ENCODE assay signal across 8 cellular contexts in the genomic region with DNA sequence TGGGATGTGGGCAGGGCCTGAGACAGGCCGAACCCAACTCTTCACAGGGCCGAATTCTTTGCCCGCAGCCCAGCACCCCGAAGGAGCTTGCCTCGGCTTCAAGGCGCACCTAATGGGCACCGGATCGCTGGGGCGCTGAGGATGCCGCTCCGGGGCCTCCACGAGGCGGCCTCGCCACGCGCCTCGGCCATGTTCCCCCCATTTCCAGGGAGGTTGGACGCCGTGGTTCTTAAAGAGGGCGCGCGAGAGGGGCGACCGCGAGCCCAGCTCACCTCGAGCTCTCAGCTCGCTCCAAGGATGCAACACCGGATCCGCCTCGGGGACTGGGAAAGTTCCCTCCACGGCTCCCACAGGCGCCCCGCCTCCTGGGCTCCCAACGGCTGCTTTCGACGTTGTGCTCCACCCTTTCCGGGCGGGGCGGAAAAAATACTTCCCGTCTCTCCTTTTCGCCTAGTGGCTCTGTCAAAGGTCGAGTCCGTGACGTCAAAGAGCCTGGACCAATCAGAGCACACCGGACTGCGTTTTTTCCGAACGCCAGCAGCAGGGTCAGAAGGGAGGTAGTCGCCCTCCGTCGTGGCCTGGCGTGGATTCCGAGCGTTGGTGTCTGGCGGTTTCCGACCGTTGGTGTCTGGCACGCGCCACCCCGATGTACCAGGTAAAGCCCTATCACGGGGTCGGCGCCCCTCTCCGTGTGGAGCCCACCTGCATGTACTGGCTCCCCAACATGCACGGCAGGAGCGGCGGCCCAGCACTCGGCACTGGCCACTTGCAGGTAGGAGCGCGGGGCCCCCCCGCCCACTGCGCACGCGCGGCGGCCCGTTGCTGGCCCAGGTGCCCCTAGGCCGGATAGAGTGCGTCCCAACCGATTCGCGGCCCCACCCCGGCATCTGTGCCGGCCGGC. TPM values are rescaled to one million over a fixed set of nuclear protein-coding genes. Genes with fewer than 3 reads are reported as not detected.
A peak's percentile ranks its signal among the peaks of the same experiment; 100 is the strongest.
DNase-seq lines count a peak whose midpoint lies in the region; ATAC-seq and TF ChIP-seq lines count a peak whose summit lies in the region.
"Not testable (repeated sequence)": the region's sequence is repeated elsewhere in the genome, so short reads cannot be mapped to it uniquely, and the experiment has no call there.

No MANE protein-coding gene starts in this region.

- peak overlapping the region; percentile 73 for H4K91ac ChIP-seq in trophoblast cell (ENCODE audit: low read depth, low read length)

- TF ChIP-seq CTCF in GM12865 (IDR thresholded peaks at IDR 0.05; ENCODE audit: insufficient read depth, low read depth, low read length, missing control alignments); SU-DHL-6 (IDR thresholded peaks at IDR 0.05; ENCODE audit: insufficient read depth, low read length, poor library complexity, severe bottlenecking); cardiac muscle cell (IDR thresholded peaks at IDR 0.05; ENCODE audit: low read depth, low read length); transverse colon (IDR thresholded peaks at IDR 0.05): not testable (repeated sequence)

- H3K79me2 ChIP-seq in SU-DHL-6 (ENCODE audit: insufficient read depth, low read length) = peaks cover 46% of the 10 kb centered on the region
- not testable (repeated sequence) for H3K79me2 ChIP-seq in trophoblast cell (ENCODE audit: control insufficient read depth, insufficient read depth, low read length, poor library complexity)

- not testable (repeated sequence) for H2AFZ ChIP-seq in SU-DHL-6 (ENCODE audit: low read depth, low read length, severe bottlenecking)
- peak overlapping the region; percentile 89 for H2AFZ ChIP-seq in trophoblast cell (ENCODE audit: insufficient read depth, low read length, poor library complexity)

- peak overlapping the region; percentile 52 for H2AK5ac ChIP-seq in trophoblast cell (ENCODE audit: low read length)

- H3K27ac ChIP-seq in SU-DHL-6 (ENCODE audit: low read depth, low read length) = peak overlapping the region; percentile 74
- peak overlapping the region; percentile 94 for H3K27ac ChIP-seq in cardiac muscle cell
- peak overlapping the region; percentile 65 for H3K27ac ChIP-seq in trophoblast cell (ENCODE audit: low read depth, low read length)
- peak overlapping the region; percentile 96 to 99 (median 98) for H3K27ac ChIP-seq in transverse colon

- H3K36me3 Mint-ChIP-seq in activated naive CD8-positive, alpha-beta T cell treated with anti-CD3 and anti-CD28 coated beads, Interleukin-2, amount 50 U/mL, for 24 hours (ENCODE audit: low read depth) = peaks cover 25% of the 10 kb centered on the region

- peak overlapping the region; percentile 72 for H4K12ac ChIP-seq in trophoblast cell (ENCODE audit: low read depth, low read length)

- not testable (repeated sequence) for TF ChIP-seq EP300 in transverse colon (IDR thresholded peaks at IDR 0.05; ENCODE audit: low read depth)

- not testable (repeated sequence) for H3K27me3 Mint-ChIP-seq in activated naive CD8-positive, alpha-beta T cell treated with anti-CD3 and anti-CD28 coated beads, Interleukin-2, amount 50 U/mL, for 24 hours

- H3K27me3 ChIP-seq in SU-DHL-6 (ENCODE audit: low read length); cardiac muscle cell; trophoblast cell (ENCODE audit: insufficient read depth, low read length); transverse colon: not testable (repeated sequence)

- peak; percentile 100 for TF ChIP-seq POLR2A in transverse colon (IDR thresholded peaks at IDR 0.05)

- not testable (repeated sequence) for H3K9me3 ChIP-seq in SU-DHL-6 (ENCODE audit: insufficient read depth, low read length); cardiac muscle cell (ENCODE audit: low read depth); trophoblast cell (ENCODE audit: insufficient read depth, low read depth, low read length); transverse colon

- peak overlapping the region; percentile 85 for H4K8ac ChIP-seq in trophoblast cell (ENCODE audit: low read depth, low read length)

- H3K4me1 Mint-ChIP-seq in activated naive CD8-positive, alpha-beta T cell treated with anti-CD3 and anti-CD28 coated beads, Interleukin-2, amount 50 U/mL, for 24 hours = peaks cover 33% of the 10 kb centered on the region

- not testable (repeated sequence) for H3K23ac ChIP-seq in trophoblast cell (ENCODE audit: low read length)

- H4K20me1 ChIP-seq in SU-DHL-6 (ENCODE audit: low read depth, low read length) = not testable (repeated sequence)

- H3K4me3 ChIP-seq in GM12865 (ENCODE audit: low read depth, low read length) (peak overlapping the region; percentile 64), SU-DHL-6 (ENCODE audit: insufficient read depth, low read length, poor library complexity, severe bottlenecking) (peak overlapping the region; percentile 72), cardiac muscle cell (peak overlapping the region; percentile 66), trophoblast cell (ENCODE audit: low read depth, low read length) (peak overlapping the region; percentile 87), transverse colon (peak overlapping the region; percentile 59 to 94 (median 71))

- H3K27ac Mint-ChIP-seq in activated naive CD8-positive, alpha-beta T cell treated with anti-CD3 and anti-CD28 coated beads, Interleukin-2, amount 50 U/mL, for 24 hours = peak overlapping the region; percentile 96

- H3K4me3 Mint-ChIP-seq in activated naive CD8-positive, alpha-beta T cell treated with anti-CD3 and anti-CD28 coated beads, Interleukin-2, amount 50 U/mL, for 24 hours = peak overlapping the region; percentile 93

- H2BK12ac ChIP-seq in trophoblast cell (ENCODE audit: low read length) = not testable (repeated sequence)

- ATAC-seq in HG02759 (IDR thresholded peaks at IDR 0.05; ENCODE audit: unreplicated experiment) = peak; percentile 96
- peak; percentile 96 for ATAC-seq in activated naive CD8-positive, alpha-beta T cell treated with anti-CD3 and anti-CD28 coated beads, Interleukin-2, amount 50 U/mL, for 24 hours

- not testable (repeated sequence) for H3K4me1 ChIP-seq in cardiac muscle cell (ENCODE audit: low read depth); trophoblast cell (ENCODE audit: control insufficient read depth in 1 of 2, insufficient read depth in 2 of 2, low read length in 2 of 2)
- peaks cover 7 to 15% (median 11%) of the 10 kb centered on the region in 4 donors for H3K4me1 ChIP-seq in transverse colon

- not testable (repeated sequence) for H3K9me3 Mint-ChIP-seq in activated naive CD8-positive, alpha-beta T cell treated with anti-CD3 and anti-CD28 coated beads, Interleukin-2, amount 50 U/mL, for 24 hours

- H3F3A ChIP-seq in SU-DHL-6 (ENCODE audit: insufficient read depth) = not testable (repeated sequence)

- intact Hi-C loops in transverse colon (cut with DNase I; ENCODE audit: low total_unique reads) = not testable (repeated sequence)

- DNase-seq in GM12865 (ENCODE audit: low read depth) (peak; percentile 94), NCI-H1417 (lab: John Stamatoyannopoulos, UW) (peak; percentile 94 to 98 (median 98)), cardiac muscle cell (ENCODE audit: low read depth in 1 of 2, low spot score in 1 of 2) (peak; percentile 93 to 94), trophoblast cell (peak; percentile 95), transverse colon (peak; percentile 94)
- DNase-seq in activated naive CD8-positive, alpha-beta T cell treated with anti-CD3 and anti-CD28 coated beads, Interleukin-2, amount 50 U/mL, for 24 hours = peak; percentile 87

- peak overlapping the region; percentile 81 for H3K14ac ChIP-seq in trophoblast cell (ENCODE audit: low read length)

- not testable (repeated sequence) for H3K9me2 ChIP-seq in SU-DHL-6 (replicated peaks; ENCODE audit: insufficient read depth, low read length)

- not testable (repeated sequence) for H3K36me3 ChIP-seq in SU-DHL-6 (ENCODE audit: low read length); cardiac muscle cell; trophoblast cell (ENCODE audit: control insufficient read depth in 1 of 2, insufficient read depth in 2 of 2, low read length in 2 of 2); transverse colon

- H2BK120ac ChIP-seq in trophoblast cell (ENCODE audit: insufficient read depth, low read length, poor library complexity) = not testable (repeated sequence)

- H3K4ac ChIP-seq in trophoblast cell (ENCODE audit: low read depth, low read length) = peak overlapping the region; percentile 0

- H3K4me2 ChIP-seq in SU-DHL-6 (ENCODE audit: low read depth, low read length, poor library complexity, severe bottlenecking) (peak overlapping the region; percentile 74), trophoblast cell (ENCODE audit: low read length) (peak overlapping the region; percentile 60)

- H3K9ac ChIP-seq in SU-DHL-6 (ENCODE audit: low read length) (peak overlapping the region; percentile 91), trophoblast cell (ENCODE audit: low read length) (peak overlapping the region; percentile 19)

- not testable (repeated sequence) for H3K79me1 ChIP-seq in trophoblast cell (ENCODE audit: low read length)

- peak overlapping the region; percentile 80 for H2BK5ac ChIP-seq in trophoblast cell (ENCODE audit: low read depth, low read length, poor library complexity)

- in situ Hi-C loops in transverse colon (cut with MboI; ENCODE audit: low pct_ligation_motif_present in 1 of 4, low pct_unique_long_range_greater_than_20kb in 1 of 4, low sequenced_read_pairs in 3 of 4) = not testable (repeated sequence)

- H3K18ac ChIP-seq in trophoblast cell (ENCODE audit: low read length) = peak overlapping the region; percentile 91

- WGBS in trophoblast cell (ENCODE audit: extremely low coverage, insufficient coverage, insufficient read length) = no CpG with 5 or more reads among the region's 85 CpGs
- 1% methylated on average over 80 of the region's 85 CpGs; no CpG with 5 or more reads in 1 of the 2 donors for WGBS in transverse colon (ENCODE audit: low coverage in 1 of 2), 2 donors

RNA-seq across cellular contexts. Expression of a gene that starts 22.1 kb away (rescaled TPM):
- total RNA-seq in cardiac muscle cell (28.5 and 29.1 TPM in 2 replicates), transverse colon (100 to 1,000 TPM in 2 of 4 donors, 10 to 100 TPM in 2; 80.0 to 239 (median 113) TPM)
- 29.2 and 31.0 TPM in 2 replicates for polyA plus RNA-seq in cardiac muscle cell
- 16.4 and 18.2 TPM in 2 replicates for polyA plus RNA-seq in trophoblast cell (2013)

RNA-seq across cellular contexts. Expression of a gene that starts 28.3 kb away (rescaled TPM):
- not detected in 2 replicates for total RNA-seq in cardiac muscle cell
- 6.7 and 8.9 TPM in 2 replicates for polyA plus RNA-seq in cardiac muscle cell
- not detected in 2 replicates for polyA plus RNA-seq in trophoblast cell (2013)
- not detected for total RNA-seq in transverse colon

RNA-seq across cellular contexts. Expression of a gene that starts 37.5 kb away (rescaled TPM):
- total RNA-seq in cardiac muscle cell (2.9 and 3.1 TPM in 2 replicates), transverse colon (1 to 10 TPM in 2 of 4 donors, not detected in 2; 1.9 to 4.9 TPM)
- polyA plus RNA-seq in cardiac muscle cell = 2.3 and 4.0 TPM in 2 replicates
- 2.5 and 2.9 TPM in 2 replicates for polyA plus RNA-seq in trophoblast cell (2013)

Comparison
In these comparisons a context has a peak if more than half of its experiments do, and no peak if none do; other contexts are left out.
1. Peak in every context shown above with its lines: DNase-seq, ATAC-seq, H3K4me3 ChIP-seq and H3K27ac ChIP-seq.